8 cellular contexts compared by ENCODE assay signal in the genomic region with DNA sequence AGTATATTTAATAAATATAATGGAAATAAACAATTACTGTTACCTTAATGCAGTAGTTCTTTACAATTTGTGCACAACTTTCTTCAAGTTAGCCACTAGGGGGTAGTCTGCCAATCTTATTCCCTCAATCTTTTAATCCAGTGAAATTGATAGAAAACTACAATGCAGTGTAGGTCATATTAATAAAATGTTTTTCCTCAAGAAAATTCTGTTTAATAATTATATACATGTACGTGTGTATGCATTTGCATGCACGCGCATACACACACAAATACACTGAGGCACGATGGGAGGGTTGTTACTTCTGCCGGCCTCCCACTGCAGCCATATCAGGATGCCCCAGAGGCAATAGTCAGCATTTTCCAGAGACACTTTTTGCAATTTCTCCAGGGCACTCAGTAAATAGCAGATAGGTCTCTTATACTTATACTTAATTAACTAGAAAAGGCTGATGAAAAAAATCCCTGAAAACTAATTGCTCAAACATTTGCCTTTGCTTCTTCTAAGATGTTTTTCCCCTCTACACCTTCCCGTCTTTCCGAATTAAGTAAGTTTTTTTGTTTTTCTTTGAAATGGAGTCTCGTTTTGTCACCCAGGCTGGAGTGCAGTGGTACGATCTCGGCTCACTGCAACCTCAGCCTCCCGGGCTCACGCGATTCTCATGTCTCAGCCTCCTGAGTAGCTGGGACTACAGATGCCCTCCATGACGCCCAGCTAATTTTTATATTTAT. TPM values are rescaled to one million over a fixed set of nuclear protein-coding genes. Genes with fewer than 3 reads are reported as not detected.
A peak's percentile ranks its signal among the peaks of the same experiment; 100 is the strongest.
DNase-seq lines count a peak whose midpoint lies in the region; ATAC-seq and TF ChIP-seq lines count a peak whose summit lies in the region.

No MANE protein-coding gene starts in this region.

- no peaks in the 10 kb centered on the region for H3K27me3 ChIP-seq in osteoblast (ENCODE audit: insufficient read depth, low read length)

- no peak overlapping the region for H3K4me3 ChIP-seq in LNCaP clone FGC (ENCODE audit: low read depth, low read length)
- H3K4me3 ChIP-seq in cardiac fibroblast (replicated peaks in 1 of 2; ENCODE audit: low read depth in 2 of 2, low read length in 2 of 2), result no peak overlapping the region
- no peak overlapping the region for H3K4me3 ChIP-seq in osteoblast (ENCODE audit: insufficient read depth, low read length)

- no peaks in the 10 kb centered on the region for H4K20me1 ChIP-seq in osteoblast (ENCODE audit: insufficient read depth, low read length)

- no peaks in the 10 kb centered on the region for H3K9me3 ChIP-seq in osteoblast (ENCODE audit: low read depth, low read length)

- no peak for ATAC-seq in HG02973 (IDR thresholded peaks at IDR 0.05; ENCODE audit: unreplicated experiment)

- no peak overlapping the region for H3K4me2 ChIP-seq in osteoblast (ENCODE audit: insufficient read depth, low read length)

- TF ChIP-seq CTCF in LNCaP clone FGC (IDR thresholded peaks at IDR 0.05; ENCODE audit: control insufficient read depth, extremely low read depth, insufficient read depth) (peak; percentile 53), cardiac fibroblast (IDR thresholded peaks at IDR 0.05; ENCODE audit: low read depth, low read length) (peak; percentile 47), osteoblast (IDR thresholded peaks at IDR 0.05; ENCODE audit: extremely low read depth, low read depth, low read length) (peak; percentile 64)

- DNase-seq in DMS53 treated with DMSO at 0.1 percent for 48 hours (lab: John Stamatoyannopoulos, UW; ENCODE audit: unreplicated experiment), result peak; percentile 53
- DNase-seq in LNCaP clone FGC (ENCODE audit: low read depth), result no peak
- peak; percentile 37 to 49 for DNase-seq in cardiac fibroblast (ENCODE audit: low read depth in 2 of 2)
- DNase-seq in osteoblast (ENCODE audit: insufficient read length, low spot score, missing footprints), result peak; percentile 51
- DNase-seq in NK-92 treated with Interleukin-12 subunit alpha and Interleukin-12 subunit beta, amount 100 ng/mL, for 24 hours (lab: John Stamatoyannopoulos, UW), result no peak
- no peak for DNase-seq in stimulated activated CD4-positive, alpha-beta T cell treated with anti-CD3 and anti-CD28 coated beads, Interleukin-2, amount 100 ng/mL, for 24 hours
- no peak for DNase-seq in head of caudate nucleus

- peaks cover 20% of the 10 kb centered on the region for H3K4me1 ChIP-seq in osteoblast (ENCODE audit: insufficient read depth, low read length)

- no peaks in the 10 kb centered on the region for H3K36me3 ChIP-seq in osteoblast (ENCODE audit: insufficient read depth, low read length)

- H3K27ac ChIP-seq in osteoblast (ENCODE audit: low read depth, low read length), result no peak overlapping the region

- intact Hi-C loops in head of caudate nucleus (cut with DNase I), result loop anchor here (5.0 to 10.0 kb wide), 3 partner anchors 82 to 187 kb away; partner anchors contain the start of gene NARS2

- no peak overlapping the region for H2AFZ ChIP-seq in osteoblast (ENCODE audit: low read length)

- H3K79me2 ChIP-seq in osteoblast (ENCODE audit: insufficient read depth, low read length), result peaks cover 26% of the 10 kb centered on the region

RNA-seq across cellular contexts. Expression of gene GAB2, which starts 3.1 kb away (rescaled TPM):
- total RNA-seq in osteoblast, result 18.3 and 18.5 TPM in 2 replicates

Comparison
In these comparisons a context has a peak if more than half of its experiments do, and no peak if none do; other contexts are left out.
1. DNase-seq: peak in DMS53 treated with DMSO at 0.1 percent for 48 hours (single experiment), cardiac fibroblast (2 of 2) and osteoblast (single experiment); none in LNCaP clone FGC (single experiment), NK-92 treated with Interleukin-12 subunit alpha and Interleukin-12 subunit beta, amount 100 ng/mL, for 24 hours (single experiment), stimulated activated CD4-positive, alpha-beta T cell treated with anti-CD3 and anti-CD28 coated beads, Interleukin-2, amount 100 ng/mL, for 24 hours (0 of 2) and head of caudate nucleus (0 of 42).
2. Peak in every context shown above with its lines, with median percentiles within 50 percentile points of each other: CTCF ChIP-seq.